1 cellular context compared by ENCODE assay signal in the genomic region with DNA sequence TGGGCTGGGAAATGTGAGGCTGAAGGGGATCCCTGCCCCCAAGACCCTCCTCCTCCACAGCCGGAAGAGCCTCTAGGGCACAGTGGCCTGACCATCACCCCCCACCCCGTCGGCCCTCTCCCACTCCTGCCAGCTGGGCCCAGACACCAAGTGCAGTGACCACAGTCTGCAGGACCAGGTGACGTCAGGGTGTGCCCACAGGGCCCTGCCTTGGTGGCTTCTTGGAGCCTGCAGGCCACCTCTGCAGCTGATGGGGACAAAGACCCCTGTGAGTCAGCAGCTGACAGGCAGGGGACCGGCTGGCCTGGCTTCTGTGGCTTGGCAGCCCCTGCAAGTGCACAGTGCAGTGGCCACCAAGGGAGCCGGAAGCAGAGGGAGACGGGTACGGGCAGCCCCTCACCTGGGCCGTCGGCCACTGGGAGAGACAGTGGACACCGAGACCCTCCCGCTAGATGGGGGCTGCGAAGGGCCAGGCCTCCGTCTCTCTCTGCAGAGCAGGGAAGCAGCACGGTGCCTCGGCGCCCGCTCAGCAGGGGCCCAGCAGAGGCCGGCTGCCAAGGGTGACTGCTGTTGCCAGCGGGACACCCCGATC.
TF ChIP-seq lines count a peak whose summit lies in the region.

No MANE protein-coding gene starts in this region.

TF ChIP-seq in GM23338, 12 proteins besides CTCF, POLR2A, EP300 and RAD21 (continued from another document):
- TF ChIP-seq, protein P1, sequence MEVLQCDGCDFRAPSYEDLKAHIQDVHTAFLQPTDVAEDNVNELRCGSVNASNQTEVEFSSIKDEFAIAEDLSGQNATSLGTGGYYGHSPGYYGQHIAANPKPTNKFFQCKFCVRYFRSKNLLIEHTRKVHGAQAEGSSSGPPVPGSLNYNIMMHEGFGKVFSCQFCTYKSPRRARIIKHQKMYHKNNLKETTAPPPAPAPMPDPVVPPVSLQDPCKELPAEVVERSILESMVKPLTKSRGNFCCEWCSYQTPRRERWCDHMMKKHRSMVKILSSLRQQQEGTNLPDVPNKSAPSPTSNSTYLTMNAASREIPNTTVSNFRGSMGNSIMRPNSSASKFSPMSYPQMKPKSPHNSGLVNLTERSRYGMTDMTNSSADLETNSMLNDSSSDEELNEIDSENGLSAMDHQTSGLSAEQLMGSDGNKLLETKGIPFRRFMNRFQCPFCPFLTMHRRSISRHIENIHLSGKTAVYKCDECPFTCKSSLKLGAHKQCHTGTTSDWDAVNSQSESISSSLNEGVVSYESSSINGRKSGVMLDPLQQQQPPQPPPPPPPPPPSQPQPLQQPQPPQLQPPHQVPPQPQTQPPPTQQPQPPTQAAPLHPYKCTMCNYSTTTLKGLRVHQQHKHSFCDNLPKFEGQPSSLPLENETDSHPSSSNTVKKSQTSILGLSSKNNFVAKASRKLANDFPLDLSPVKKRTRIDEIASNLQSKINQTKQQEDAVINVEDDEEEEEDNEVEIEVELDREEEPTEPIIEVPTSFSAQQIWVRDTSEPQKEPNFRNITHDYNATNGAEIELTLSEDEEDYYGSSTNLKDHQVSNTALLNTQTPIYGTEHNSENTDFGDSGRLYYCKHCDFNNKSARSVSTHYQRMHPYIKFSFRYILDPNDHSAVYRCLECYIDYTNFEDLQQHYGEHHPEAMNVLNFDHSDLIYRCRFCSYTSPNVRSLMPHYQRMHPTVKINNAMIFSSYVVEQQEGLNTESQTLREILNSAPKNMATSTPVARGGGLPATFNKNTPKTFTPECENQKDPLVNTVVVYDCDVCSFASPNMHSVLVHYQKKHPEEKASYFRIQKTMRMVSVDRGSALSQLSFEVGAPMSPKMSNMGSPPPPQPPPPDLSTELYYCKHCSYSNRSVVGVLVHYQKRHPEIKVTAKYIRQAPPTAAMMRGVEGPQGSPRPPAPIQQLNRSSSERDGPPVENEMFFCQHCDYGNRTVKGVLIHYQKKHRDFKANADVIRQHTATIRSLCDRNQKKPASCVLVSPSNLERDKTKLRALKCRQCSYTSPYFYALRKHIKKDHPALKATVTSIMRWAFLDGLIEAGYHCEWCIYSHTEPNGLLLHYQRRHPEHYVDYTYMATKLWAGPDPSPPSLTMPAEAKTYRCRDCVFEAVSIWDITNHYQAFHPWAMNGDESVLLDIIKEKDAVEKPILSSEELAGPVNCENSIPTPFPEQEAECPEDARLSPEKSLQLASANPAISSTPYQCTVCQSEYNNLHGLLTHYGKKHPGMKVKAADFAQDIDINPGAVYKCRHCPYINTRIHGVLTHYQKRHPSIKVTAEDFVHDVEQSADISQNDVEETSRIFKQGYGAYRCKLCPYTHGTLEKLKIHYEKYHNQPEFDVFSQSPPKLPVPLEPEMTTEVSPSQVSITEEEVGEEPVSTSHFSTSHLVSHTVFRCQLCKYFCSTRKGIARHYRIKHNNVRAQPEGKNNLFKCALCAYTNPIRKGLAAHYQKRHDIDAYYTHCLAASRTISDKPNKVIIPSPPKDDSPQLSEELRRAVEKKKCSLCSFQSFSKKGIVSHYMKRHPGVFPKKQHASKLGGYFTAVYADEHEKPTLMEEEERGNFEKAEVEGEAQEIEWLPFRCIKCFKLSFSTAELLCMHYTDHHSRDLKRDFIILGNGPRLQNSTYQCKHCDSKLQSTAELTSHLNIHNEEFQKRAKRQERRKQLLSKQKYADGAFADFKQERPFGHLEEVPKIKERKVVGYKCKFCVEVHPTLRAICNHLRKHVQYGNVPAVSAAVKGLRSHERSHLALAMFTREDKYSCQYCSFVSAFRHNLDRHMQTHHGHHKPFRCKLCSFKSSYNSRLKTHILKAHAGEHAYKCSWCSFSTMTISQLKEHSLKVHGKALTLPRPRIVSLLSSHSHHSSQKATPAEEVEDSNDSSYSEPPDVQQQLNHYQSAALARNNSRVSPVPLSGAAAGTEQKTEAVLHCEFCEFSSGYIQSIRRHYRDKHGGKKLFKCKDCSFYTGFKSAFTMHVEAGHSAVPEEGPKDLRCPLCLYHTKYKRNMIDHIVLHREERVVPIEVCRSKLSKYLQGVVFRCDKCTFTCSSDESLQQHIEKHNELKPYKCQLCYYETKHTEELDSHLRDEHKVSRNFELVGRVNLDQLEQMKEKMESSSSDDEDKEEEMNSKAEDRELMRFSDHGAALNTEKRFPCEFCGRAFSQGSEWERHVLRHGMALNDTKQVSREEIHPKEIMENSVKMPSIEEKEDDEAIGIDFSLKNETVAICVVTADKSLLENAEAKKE (CRISPR knock-in tag; IDR thresholded peaks at IDR 0.05): no peak
- TF ChIP-seq, protein P2, sequence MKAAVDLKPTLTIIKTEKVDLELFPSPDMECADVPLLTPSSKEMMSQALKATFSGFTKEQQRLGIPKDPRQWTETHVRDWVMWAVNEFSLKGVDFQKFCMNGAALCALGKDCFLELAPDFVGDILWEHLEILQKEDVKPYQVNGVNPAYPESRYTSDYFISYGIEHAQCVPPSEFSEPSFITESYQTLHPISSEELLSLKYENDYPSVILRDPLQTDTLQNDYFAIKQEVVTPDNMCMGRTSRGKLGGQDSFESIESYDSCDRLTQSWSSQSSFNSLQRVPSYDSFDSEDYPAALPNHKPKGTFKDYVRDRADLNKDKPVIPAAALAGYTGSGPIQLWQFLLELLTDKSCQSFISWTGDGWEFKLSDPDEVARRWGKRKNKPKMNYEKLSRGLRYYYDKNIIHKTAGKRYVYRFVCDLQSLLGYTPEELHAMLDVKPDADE (IDR thresholded peaks at IDR 0.05): no peak
- TF ChIP-seq EZH2phosphoT487 (IDR thresholded peaks at IDR 0.05; ENCODE audit: unreplicated experiment): no peak
- TF ChIP-seq ZNF114 (CRISPR knock-in tag; IDR thresholded peaks at IDR 0.05): no peak
- TF ChIP-seq, protein P3, sequence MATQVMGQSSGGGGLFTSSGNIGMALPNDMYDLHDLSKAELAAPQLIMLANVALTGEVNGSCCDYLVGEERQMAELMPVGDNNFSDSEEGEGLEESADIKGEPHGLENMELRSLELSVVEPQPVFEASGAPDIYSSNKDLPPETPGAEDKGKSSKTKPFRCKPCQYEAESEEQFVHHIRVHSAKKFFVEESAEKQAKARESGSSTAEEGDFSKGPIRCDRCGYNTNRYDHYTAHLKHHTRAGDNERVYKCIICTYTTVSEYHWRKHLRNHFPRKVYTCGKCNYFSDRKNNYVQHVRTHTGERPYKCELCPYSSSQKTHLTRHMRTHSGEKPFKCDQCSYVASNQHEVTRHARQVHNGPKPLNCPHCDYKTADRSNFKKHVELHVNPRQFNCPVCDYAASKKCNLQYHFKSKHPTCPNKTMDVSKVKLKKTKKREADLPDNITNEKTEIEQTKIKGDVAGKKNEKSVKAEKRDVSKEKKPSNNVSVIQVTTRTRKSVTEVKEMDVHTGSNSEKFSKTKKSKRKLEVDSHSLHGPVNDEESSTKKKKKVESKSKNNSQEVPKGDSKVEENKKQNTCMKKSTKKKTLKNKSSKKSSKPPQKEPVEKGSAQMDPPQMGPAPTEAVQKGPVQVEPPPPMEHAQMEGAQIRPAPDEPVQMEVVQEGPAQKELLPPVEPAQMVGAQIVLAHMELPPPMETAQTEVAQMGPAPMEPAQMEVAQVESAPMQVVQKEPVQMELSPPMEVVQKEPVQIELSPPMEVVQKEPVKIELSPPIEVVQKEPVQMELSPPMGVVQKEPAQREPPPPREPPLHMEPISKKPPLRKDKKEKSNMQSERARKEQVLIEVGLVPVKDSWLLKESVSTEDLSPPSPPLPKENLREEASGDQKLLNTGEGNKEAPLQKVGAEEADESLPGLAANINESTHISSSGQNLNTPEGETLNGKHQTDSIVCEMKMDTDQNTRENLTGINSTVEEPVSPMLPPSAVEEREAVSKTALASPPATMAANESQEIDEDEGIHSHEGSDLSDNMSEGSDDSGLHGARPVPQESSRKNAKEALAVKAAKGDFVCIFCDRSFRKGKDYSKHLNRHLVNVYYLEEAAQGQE (IDR thresholded peaks at IDR 0.05; ENCODE audit: unreplicated experiment): no peak
TF ChIP-seq in GM23338: peak in this region for 0.
